Comparison of ENCODE assay signal across 1 cellular context in genomic region chrX:36898301-36898700, GRCh38.
TF ChIP-seq lines count a peak whose summit lies in the region.

No MANE protein-coding gene starts in this region.

TF ChIP-seq in A549, 52 proteins besides CTCF, POLR2A, EP300 and RAD21 (continued from another document):
- TF ChIP-seq PBX3 (IDR thresholded peaks at IDR 0.05) (no peak), POLR2AphosphoS2 (conservative IDR thresholded peaks at IDR 0.05; ENCODE audit: low read length) (no peak), EHF (CRISPR knock-in tag; IDR thresholded peaks at IDR 0.05) (no peak), SMC3 (IDR thresholded peaks at IDR 0.05) (no peak), MAFK (IDR thresholded peaks at IDR 0.05; ENCODE audit: partially characterized antibody) (no peak), PHF8 (IDR thresholded peaks at IDR 0.05; ENCODE audit: borderline replicate concordance, low read depth) (no peak), FOSL2 (IDR thresholded peaks at IDR 0.05) (no peak), FOSL2 (CRISPR knock-in tag; IDR thresholded peaks at IDR 0.05) (no peak), ZNF302 (CRISPR knock-in tag; IDR thresholded peaks at IDR 0.05) (no peak), BHLHE40 (IDR thresholded peaks at IDR 0.05; ENCODE audit: low read depth, low read length) (no peak)
- TF ChIP-seq, protein P1, sequence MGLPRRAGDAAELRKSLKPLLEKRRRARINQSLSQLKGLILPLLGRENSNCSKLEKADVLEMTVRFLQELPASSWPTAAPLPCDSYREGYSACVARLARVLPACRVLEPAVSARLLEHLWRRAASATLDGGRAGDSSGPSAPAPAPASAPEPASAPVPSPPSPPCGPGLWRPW (IDR thresholded peaks at IDR 0.05), result no peak
